ENCODE assay signal across 13 cellular contexts in the genomic region with DNA sequence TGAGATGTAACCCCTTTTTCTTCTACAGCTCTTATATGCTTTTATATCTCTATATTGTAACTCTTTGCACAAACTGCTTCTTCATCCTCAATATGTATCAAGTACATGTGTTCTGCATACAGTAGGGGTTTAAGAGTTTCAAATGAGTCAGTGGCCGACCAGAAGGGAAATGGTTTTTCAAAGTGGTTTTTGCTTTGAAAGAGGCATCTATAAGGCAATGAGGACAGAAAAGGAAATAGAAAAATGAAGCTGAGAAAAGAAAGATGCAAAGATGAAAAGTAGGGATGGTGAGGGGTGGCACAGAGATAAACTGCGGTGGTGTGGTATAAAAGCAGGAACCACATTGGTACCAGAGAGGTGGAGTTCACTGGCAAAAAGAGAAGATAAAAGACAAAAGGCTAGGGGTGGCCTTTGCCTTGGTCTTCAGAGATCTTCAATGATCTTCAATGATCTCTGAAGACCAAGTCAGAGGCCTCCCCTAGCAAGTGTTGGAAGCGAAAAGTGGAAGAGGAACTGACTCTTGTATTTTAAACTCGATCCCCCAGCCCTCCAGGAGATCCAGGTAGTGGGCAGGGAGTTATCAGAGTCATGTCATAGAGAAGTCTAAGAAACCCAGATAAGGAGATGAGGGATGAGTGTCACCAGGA.
A peak's percentile ranks its signal among the peaks of the same experiment; 100 is the strongest.
DNase-seq lines count a peak whose midpoint lies in the region; ATAC-seq and TF ChIP-seq lines count a peak whose summit lies in the region.
"Had no signal": no experiment of that assay in that cellular context is flagged by ENCODE, and none has a peak within 500 bp of the region (broad histone marks: within the 10 kb centered on the region; RNA-seq: fewer than 3 reads in every experiment).

No MANE protein-coding gene starts in this region.

- no peak overlapping the region for H3K4me3 Mint-ChIP-seq in effector memory CD8-positive, alpha-beta T cell
- H3K4me3 Mint-ChIP-seq: WTC11 had no signal

- H3K27ac Mint-ChIP-seq in effector memory CD8-positive, alpha-beta T cell = peak overlapping the region; percentile 0 to 33
- H3K27ac Mint-ChIP-seq: WTC11 had no signal

- H3K9me3 Mint-ChIP-seq in effector memory CD8-positive, alpha-beta T cell = no peaks in the 10 kb centered on the region

- H3K27ac ChIP-seq in stomach = no peak overlapping the region
- H3K27ac ChIP-seq: KMS-11, SJCRH30 had no signal

- TF ChIP-seq CTCF in stomach (IDR thresholded peaks at IDR 0.05) = no peak

- no peaks in the 10 kb centered on the region for H3K27me3 Mint-ChIP-seq in effector memory CD8-positive, alpha-beta T cell

- no peaks in the 10 kb centered on the region for H3K27me3 ChIP-seq in stomach
- H3K27me3 ChIP-seq: SJCRH30 had no signal

- no peaks in the 10 kb centered on the region for H3K36me3 ChIP-seq in stomach
- H3K36me3 ChIP-seq: SJCRH30 had no signal

- WGBS in stomach, 5 donors = 81 to 93% (median 83%) methylated on average over 4 of the region's 4 CpGs

- intact Hi-C loops in stomach (cut with DNase I; ENCODE audit: low total_unique reads) = no loop called here

- no peak for TF ChIP-seq POLR2A in stomach (IDR thresholded peaks at IDR 0.05)

- no peaks in the 10 kb centered on the region for H3K9me3 ChIP-seq in stomach
- H3K9me3 ChIP-seq: SJCRH30 had no signal

- H3K4me3 ChIP-seq in stomach = no peak overlapping the region
- H3K4me3 ChIP-seq: SJCRH30 had no signal

- DNase-seq in effector memory CD8-positive, alpha-beta T cell = no peak
- DNase-seq in central memory CD4-positive, alpha-beta T cell = no peak
- DNase-seq in stomach = no peak
- DNase-seq in DMS53 treated with DMSO at 0.1 percent for 48 hours (lab: John Stamatoyannopoulos, UW; ENCODE audit: unreplicated experiment) = no peak
- DNase-seq in stimulated activated CD4-positive, alpha-beta T cell treated with anti-CD3 and anti-CD28 coated beads, Interleukin-1b, Interleukin-23, amount 100 ng/mL, for 48 hours = no peak
- DNase-seq: effector memory CD4-positive, alpha-beta T cell; NCI-H446 treated with DMSO at 0.1 percent for 48 hours; SJCRH30 had no signal

- no peak for TF ChIP-seq EP300 in stomach (IDR thresholded peaks at IDR 0.05)

- no peaks in the 10 kb centered on the region for H3K36me3 Mint-ChIP-seq in effector memory CD8-positive, alpha-beta T cell (ENCODE audit: insufficient read depth)
- H3K36me3 Mint-ChIP-seq: WTC11 had no signal

- peaks cover 0 to 4% (median 0%) of the 10 kb centered on the region in 4 donors for H3K4me1 ChIP-seq in stomach

- ATAC-seq in GM18870 (IDR thresholded peaks at IDR 0.05; ENCODE audit: unreplicated experiment) = peak; percentile 46
- ATAC-seq in GM21619 (IDR thresholded peaks at IDR 0.05; ENCODE audit: unreplicated experiment) = peak; percentile 80
- peak; percentile 60 for ATAC-seq in HG03520 (IDR thresholded peaks at IDR 0.05; ENCODE audit: unreplicated experiment)
- ATAC-seq in effector memory CD8-positive, alpha-beta T cell (replicated peaks) = peak; percentile 27
- ATAC-seq: WTC11 had no signal

- peaks cover 7 to 14% of the 10 kb centered on the region in 2 donors for H3K4me1 Mint-ChIP-seq in effector memory CD8-positive, alpha-beta T cell (ENCODE audit: low read depth in 2 of 2)

Comparison
In these comparisons a context has a peak if more than half of its experiments do, and no peak if none do; other contexts are left out.
1. ATAC-seq: peak in every context shown above with its lines; median percentile 80 in GM21619; 60 in HG03520; 46 in GM18870; 27 in effector memory CD8-positive, alpha-beta T cell.